ENCODE assay signal across 15 cellular contexts in genomic region chr2:201996681-201997254, GRCh38.
DNase-seq lines count a peak whose midpoint lies in the region; ATAC-seq and TF ChIP-seq lines count a peak whose summit lies in the region.
"Had no signal": no experiment of that assay in that cellular context is flagged by ENCODE, and none has a peak within 500 bp of the region (broad histone marks: within the 10 kb centered on the region; RNA-seq: fewer than 3 reads in every experiment).

No MANE protein-coding gene starts in this region.

- no peaks in the 10 kb centered on the region for H3K36me3 ChIP-seq in RWPE2 (ENCODE audit: low read depth)

- DNase-seq in SIG-M5 treated with dmso at 0.1 percent for 504 hours (lab: John Stamatoyannopoulos, UW; ENCODE audit: unreplicated experiment) = peak; percentile 19
- no peak for DNase-seq in SIG-M5 (lab: John Stamatoyannopoulos, UW)
- DNase-seq in RWPE2 (ENCODE audit: low spot score) = no peak
- peak; percentile 65 for DNase-seq in foreskin melanocyte
- no peak for DNase-seq in GM19240 (ENCODE audit: insufficient read length, low spot score)
- DNase-seq: activated CD4-positive, alpha-beta T cell treated with anti-CD3 and anti-CD28 coated beads for 1 hour; activated naive CD4-positive, alpha-beta T cell treated with Interleukin-2 at 50 U/mL for 16 hours; CD8-positive, alpha-beta memory T cell; hippocampal formation; NCI-H2171 treated with DMSO at 0.1 percent for 48 hours; stimulated activated CD4-positive, alpha-beta T cell treated with anti-CD3 and anti-CD28 coated beads, Interleukin-15, amount 100 ng/mL, for 24 hours; T-cell had no signal

- H3K4me1 ChIP-seq in RWPE2 (ENCODE audit: insufficient read depth, poor library complexity, severe bottlenecking) = peaks cover 13% of the 10 kb centered on the region

- TF ChIP-seq CTCF in RWPE2 (IDR thresholded peaks at IDR 0.05; ENCODE audit: poor library complexity, severe bottlenecking) = no peak

- H3K27me3 ChIP-seq in RWPE2 (ENCODE audit: insufficient read depth, poor library complexity, severe bottlenecking) = no peaks in the 10 kb centered on the region

- H3K27ac ChIP-seq in RWPE2 (ENCODE audit: poor library complexity, severe bottlenecking) = no peak overlapping the region

- ATAC-seq in RWPE2 (ENCODE audit: low read depth) = 0 out of 3 replicates have a peak, but pooled peaks have one; percentile 29
- ATAC-seq in GM21717 (IDR thresholded peaks at IDR 0.05; ENCODE audit: unreplicated experiment) = no peak
- ATAC-seq in HG03039 (IDR thresholded peaks at IDR 0.05; ENCODE audit: unreplicated experiment) = no peak
- no peak for ATAC-seq in HG02884 (IDR thresholded peaks at IDR 0.05; ENCODE audit: unreplicated experiment)
- ATAC-seq: T-cell had no signal

- no peak overlapping the region for H3K4me3 ChIP-seq in RWPE2 (ENCODE audit: severe bottlenecking)

- H3K9me3 ChIP-seq in RWPE2 (ENCODE audit: severe bottlenecking) = no peaks in the 10 kb centered on the region

Comparison
In these comparisons a context has a peak if more than half of its experiments do, and no peak if none do; other contexts are left out.
1. DNase-seq: peak in SIG-M5 treated with dmso at 0.1 percent for 504 hours (single experiment) and foreskin melanocyte (single experiment); none in SIG-M5 (single experiment), RWPE2 (single experiment) and GM19240 (single experiment).